Comparison of ENCODE assay signal across 31 cellular contexts in genomic region chr10:101896466-101896865, GRCh38. TPM values are rescaled to one million over a fixed set of nuclear protein-coding genes. Genes with fewer than 3 reads are reported as not detected.
A peak's percentile ranks its signal among the peaks of the same experiment; 100 is the strongest.
DNase-seq lines count a peak whose midpoint lies in the region; ATAC-seq, FAIRE-seq and TF ChIP-seq lines count a peak whose summit lies in the region.
"Had no signal": no experiment of that assay in that cellular context is flagged by ENCODE, and none has a peak within 500 bp of the region (broad histone marks: within the 10 kb centered on the region; RNA-seq: fewer than 3 reads in every experiment).

No MANE protein-coding gene starts in this region.

- TF ChIP-seq CTCF in left ventricle myocardium inferior (IDR thresholded peaks at IDR 0.05; ENCODE audit: borderline replicate concordance) (no peak), HFFc6 (IDR thresholded peaks at IDR 0.05) (no peak), epithelial cell of esophagus (IDR thresholded peaks at IDR 0.05; ENCODE audit: insufficient read depth, low read depth, low read length, missing control alignments) (no peak), nephron progenitor cell (IDR thresholded peaks at IDR 0.05) (no peak), brain microvascular endothelial cell (IDR thresholded peaks at IDR 0.05; ENCODE audit: low read depth, low read length, missing control alignments) (no peak), D721Med (IDR thresholded peaks at IDR 0.05; ENCODE audit: insufficient read depth, missing control alignments) (no peak)

- no peaks in the 10 kb centered on the region for H3K36me3 ChIP-seq in left ventricle myocardium inferior
- H3K36me3 ChIP-seq in brain microvascular endothelial cell (replicated peaks): no peaks in the 10 kb centered on the region
- H3K36me3 ChIP-seq: BE2C, left lung, sigmoid colon, tibial nerve, WERI-Rb-1 had no signal

- no peak for ATAC-seq in left ventricle myocardium superior
- no peak for ATAC-seq in HG02759 (IDR thresholded peaks at IDR 0.05; ENCODE audit: unreplicated experiment)
- ATAC-seq: body of pancreas, HCT116, left lung had no signal

- DNase-seq in left ventricle myocardium inferior (no peak), left ventricle myocardium superior (no peak), HFFc6 (peak; percentile 9), epithelial cell of esophagus (ENCODE audit: low read depth) (peak; percentile 38), nephron progenitor cell (no peak), brain microvascular endothelial cell (no peak), D721Med (ENCODE audit: insufficient read length, low spot score) (no peak)
- DNase-seq: activated CD4-positive, alpha-beta T cell treated with anti-CD3 and anti-CD28 coated beads for 4 hours; activated effector memory CD4-positive, alpha-beta T cell treated with Interleukin-2 at 50 U/mL for 16 hours; activated naive CD8-positive, alpha-beta T cell treated with anti-CD3 and anti-CD28 coated beads, Interleukin-2, amount 10 ng/mL, durations not matched to agents 7 days and 5 days; BE2C; body of pancreas; CD8-positive, alpha-beta memory T cell; dorsolateral prefrontal cortex; hypothalamus; left lung; naive B cell; NCI-H146; NCI-H2107; NCI-H446 treated with DMSO at 0.1 percent for 48 hours; nucleus accumbens; sigmoid colon; stimulated activated CD4-positive, alpha-beta T cell treated with anti-CD3 and anti-CD28 coated beads, Interleukin-4, amount 100 ng/mL, for 1 hour; T1000; WERI-Rb-1 had no signal

- intact Hi-C loops in left ventricle myocardium inferior (cut with micrococcal nuclease): no loop called here
- intact Hi-C loops in left ventricle myocardium superior (cut with micrococcal nuclease): no loop called here

- H3K36me3 Mint-ChIP-seq in HFFc6 (ENCODE audit: low read depth): no peaks in the 10 kb centered on the region
- peaks cover 4% of the 10 kb centered on the region for H3K36me3 Mint-ChIP-seq in nephron progenitor cell (ENCODE audit: low read depth)
- H3K36me3 Mint-ChIP-seq: activated naive CD8-positive, alpha-beta T cell treated with anti-CD3 and anti-CD28 coated beads, Interleukin-2, amount 10 ng/mL, durations not matched to agents 7 days and 5 days; naive B cell had no signal

- H3K9me3 Mint-ChIP-seq in HFFc6 (no peaks in the 10 kb centered on the region), nephron progenitor cell (no peaks in the 10 kb centered on the region)
- H3K9me3 Mint-ChIP-seq: activated naive CD8-positive, alpha-beta T cell treated with anti-CD3 and anti-CD28 coated beads, Interleukin-2, amount 10 ng/mL, durations not matched to agents 7 days and 5 days; CD8-positive, alpha-beta memory T cell; naive B cell had no signal

- H3K27me3 ChIP-seq in left ventricle myocardium inferior (ENCODE audit: low read depth) (no peaks in the 10 kb centered on the region), brain microvascular endothelial cell (replicated peaks) (no peaks in the 10 kb centered on the region)
- H3K27me3 ChIP-seq: BE2C, body of pancreas, dorsolateral prefrontal cortex, left lung, sigmoid colon, tibial nerve had no signal

- H3K4me3 Mint-ChIP-seq in HFFc6 (no peak overlapping the region), nephron progenitor cell (no peak overlapping the region)
- H3K4me3 Mint-ChIP-seq: activated naive CD8-positive, alpha-beta T cell treated with anti-CD3 and anti-CD28 coated beads, Interleukin-2, amount 10 ng/mL, durations not matched to agents 7 days and 5 days; CD8-positive, alpha-beta memory T cell had no signal

- H3K27me3 Mint-ChIP-seq in HFFc6 (ENCODE audit: insufficient read depth) (peaks cover 2% of the 10 kb centered on the region; the same call in 1 of the 2 replicates), nephron progenitor cell (ENCODE audit: low read depth, poor library complexity) (no peaks in the 10 kb centered on the region)
- H3K27me3 Mint-ChIP-seq: activated naive CD8-positive, alpha-beta T cell treated with anti-CD3 and anti-CD28 coated beads, Interleukin-2, amount 10 ng/mL, durations not matched to agents 7 days and 5 days; CD8-positive, alpha-beta memory T cell; naive B cell; progenitor cell of endocrine pancreas had no signal

- peaks cover 41% of the 10 kb centered on the region for H3K4me1 Mint-ChIP-seq in HFFc6 (ENCODE audit: low read depth)
- H3K4me1 Mint-ChIP-seq in nephron progenitor cell: peaks cover 34% of the 10 kb centered on the region

- H3K27ac ChIP-seq in left ventricle myocardium inferior (replicated peaks) (peak overlapping the region; percentile 86), brain microvascular endothelial cell (no peak overlapping the region)
- H3K27ac ChIP-seq: body of pancreas, dorsolateral prefrontal cortex, left lung, sigmoid colon, tibial nerve, WERI-Rb-1 had no signal

- in situ Hi-C loops in brain microvascular endothelial cell (cut with HindIII; ENCODE audit: low pct_ligation_motif_present, low sequenced_read_pairs): loop anchor here (25.0 kb wide), 1 partner anchor 116 kb away; no protein-coding TSS in a partner anchor

- H3K4me3 ChIP-seq in left ventricle myocardium inferior (no peak overlapping the region), epithelial cell of esophagus (ENCODE audit: low read length) (no peak overlapping the region), brain microvascular endothelial cell (ENCODE audit: low read depth, low read length) (no peak overlapping the region)
- H3K4me3 ChIP-seq: body of pancreas, dorsolateral prefrontal cortex, left lung, sigmoid colon, tibial nerve had no signal

- peak overlapping the region; percentile 8; the same call in 1 of the 2 replicates for H3K27ac Mint-ChIP-seq in HFFc6
- H3K27ac Mint-ChIP-seq in nephron progenitor cell: peak overlapping the region; percentile 18
- H3K27ac Mint-ChIP-seq: activated naive CD8-positive, alpha-beta T cell treated with anti-CD3 and anti-CD28 coated beads, Interleukin-2, amount 10 ng/mL, durations not matched to agents 7 days and 5 days; progenitor cell of endocrine pancreas had no signal

- H3K4me1 ChIP-seq in left ventricle myocardium inferior: peaks cover 88% of the 10 kb centered on the region
- H3K4me1 ChIP-seq: BE2C, tibial nerve had no signal

- no peak for FAIRE-seq in D721Med (lab: Jason Lieb, UNC)
- FAIRE-seq: RCC 7860 had no signal

- no peaks in the 10 kb centered on the region for H3K9me3 ChIP-seq in left ventricle myocardium inferior (replicated peaks)
- H3K9me3 ChIP-seq: BE2C, body of pancreas, left lung, sigmoid colon, tibial nerve had no signal

RNA-seq across cellular contexts. Expression of gene KCNIP2, which starts 52.9 kb away (rescaled TPM):
- 29.2 TPM for total RNA-seq in left ventricle myocardium inferior
- 568 TPM for total RNA-seq in left ventricle myocardium superior
- 1 to 10 TPM in 1 of 6 experiments, under 1 TPM in 5; 0.31 to 1.3 (median 0.50) TPM for total RNA-seq in HFFc6 (2021; fragmentation: NEBNext Ultra II Directional; extraction: Animal tissue kit (Norgen Biotek cat#: 25700))
- total RNA-seq: G401 had no signal

Comparison
In these comparisons a context has a peak if more than half of its experiments do, and no peak if none do; other contexts are left out.
1. RNA of gene KCNIP2, which starts 52.9 kb away (total RNA-seq): 568 TPM in left ventricle myocardium superior (single experiment); 29.2 TPM in left ventricle myocardium inferior (single experiment) and 0.31 to 1.3 TPM in HFFc6; every median in the first group is over 10 times any median in the second.
2. DNase-seq: peak in HFFc6 (single experiment) and epithelial cell of esophagus (single experiment); none in left ventricle myocardium inferior (single experiment), left ventricle myocardium superior (single experiment), nephron progenitor cell (single experiment), brain microvascular endothelial cell (single experiment) and D721Med (single experiment).